Comparison of ENCODE assay signal across 1 cellular context in the genomic region with DNA sequence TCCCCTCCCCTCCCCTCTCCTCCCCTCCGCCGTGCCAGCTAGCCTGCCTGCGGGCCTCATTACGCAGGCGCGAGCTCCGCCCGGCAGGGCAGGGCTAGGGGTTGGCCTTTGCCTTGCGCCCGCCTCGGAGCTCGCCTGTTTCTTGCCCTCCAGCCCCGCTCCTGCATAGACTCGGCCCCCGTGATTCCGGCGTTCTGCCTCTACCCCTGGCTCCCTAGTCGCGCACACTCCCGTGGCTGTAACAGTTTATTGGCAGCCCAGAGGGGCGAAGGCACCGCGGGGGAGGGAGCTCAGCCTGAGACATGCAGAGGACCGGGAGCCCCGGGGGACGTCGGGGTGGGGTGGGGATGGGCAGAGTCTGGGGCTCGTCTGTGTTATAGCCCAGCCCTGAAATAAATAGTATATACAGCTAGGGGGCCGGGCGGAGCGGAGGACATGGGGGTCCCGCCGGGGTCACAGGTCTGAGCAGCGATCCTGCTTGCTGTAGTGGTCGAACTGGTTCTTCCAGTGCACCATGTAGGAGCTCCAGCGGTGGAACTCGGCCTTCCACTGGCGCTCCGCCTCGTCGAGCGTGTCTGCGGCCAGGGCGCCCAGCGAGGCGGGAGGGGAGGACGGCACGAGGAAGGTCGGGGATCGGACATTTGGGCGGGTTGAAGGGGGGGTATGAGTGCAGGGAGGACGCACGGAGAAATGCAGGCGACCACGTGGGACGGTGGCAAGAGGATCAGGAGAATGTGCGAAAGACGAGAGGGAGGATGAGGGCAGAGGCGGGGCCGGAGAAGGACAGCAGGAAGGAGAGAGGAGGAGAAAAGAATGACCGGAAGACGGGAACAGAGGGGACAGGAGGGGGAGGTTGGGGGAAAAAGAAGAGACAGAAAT.
TF ChIP-seq lines count a peak whose summit lies in the region.

No MANE protein-coding gene starts in this region.

TF ChIP-seq in HepG2, 621 proteins besides CTCF, POLR2A, EP300 and RAD21 (continued from another document and continues in another):
- TF ChIP-seq ZNF570 (CRISPR knock-in tag; IDR thresholded peaks at IDR 0.05; ENCODE audit: borderline replicate concordance) (0 out of 2 replicates have a peak, but pooled peaks have one; percentile 11), HES4 (CRISPR knock-in tag; IDR thresholded peaks at IDR 0.05; ENCODE audit: borderline replicate concordance) (peak; percentile 66), ZNF205 (CRISPR knock-in tag; IDR thresholded peaks at IDR 0.05) (peak; percentile 96), ZNF543 (CRISPR knock-in tag; IDR thresholded peaks at IDR 0.05) (no peak), ZC3H13 (CRISPR knock-in tag; IDR thresholded peaks at IDR 0.05) (peak; percentile 68; the same call in 1 of the 2 replicates), ZNF761 (CRISPR knock-in tag; conservative IDR thresholded peaks at IDR 0.05) (peak; percentile 81; the same call in 1 of the 2 replicates), ZNF772 (CRISPR knock-in tag; IDR thresholded peaks at IDR 0.05) (peak; percentile 56; the same call in 1 of the 2 replicates), ZNF274 (CRISPR knock-in tag; IDR thresholded peaks at IDR 0.05) (no peak), SATB2 (CRISPR knock-in tag; IDR thresholded peaks at IDR 0.05) (no peak), ZIK1 (CRISPR knock-in tag; IDR thresholded peaks at IDR 0.05; ENCODE audit: borderline replicate concordance, low read depth) (no peak), NR1H2 (CRISPR knock-in tag; IDR thresholded peaks at IDR 0.05; ENCODE audit: borderline replicate concordance, low read depth) (no peak), RXRB (CRISPR knock-in tag; IDR thresholded peaks at IDR 0.05; ENCODE audit: borderline replicate concordance) (no peak), RNF2 (conservative IDR thresholded peaks at IDR 0.05; ENCODE audit: low read depth) (no peak), RELA (CRISPR knock-in tag; IDR thresholded peaks at IDR 0.05) (no peak), IRF2 (CRISPR knock-in tag; IDR thresholded peaks at IDR 0.05) (no peak), ZSCAN31 (CRISPR knock-in tag; IDR thresholded peaks at IDR 0.05; ENCODE audit: low read depth) (0 out of 2 replicates have a peak, but pooled peaks have one; percentile 46), POLR2AphosphoS2 (IDR thresholded peaks at IDR 0.05; ENCODE audit: low read depth, low read length) (no peak), ZFP36L1 (CRISPR knock-in tag; IDR thresholded peaks at IDR 0.05) (peak; percentile 53; the same call in 1 of the 2 replicates), ZNF878 (CRISPR knock-in tag; IDR thresholded peaks at IDR 0.05) (0 out of 2 replicates have a peak, but pooled peaks have one; percentile 63), ZNF501 (CRISPR knock-in tag; IDR thresholded peaks at IDR 0.05) (no peak), ZC3H4 (CRISPR knock-in tag; IDR thresholded peaks at IDR 0.05; ENCODE audit: borderline replicate concordance) (peak; percentile 39; the same call in 1 of the 2 replicates), ZSCAN25 (CRISPR knock-in tag; IDR thresholded peaks at IDR 0.05) (0 out of 2 replicates have a peak, but pooled peaks have one; percentile 4), PRMT3 (CRISPR knock-in tag; IDR thresholded peaks at IDR 0.05; ENCODE audit: borderline replicate concordance, low read depth) (peak; percentile 48; the same call in 1 of the 2 replicates), MEIS1 (CRISPR knock-in tag; IDR thresholded peaks at IDR 0.05; ENCODE audit: borderline replicate concordance) (no peak), KAT7 (CRISPR knock-in tag; IDR thresholded peaks at IDR 0.05; ENCODE audit: borderline replicate concordance) (0 out of 2 replicates have a peak, but pooled peaks have one; percentile 43), NFKBIZ (CRISPR knock-in tag; IDR thresholded peaks at IDR 0.05) (no peak), THYN1 (CRISPR knock-in tag; IDR thresholded peaks at IDR 0.05; ENCODE audit: borderline replicate concordance, low read depth) (no peak), ZNF549 (CRISPR knock-in tag; IDR thresholded peaks at IDR 0.05) (no peak), KDM5B (CRISPR knock-in tag; IDR thresholded peaks at IDR 0.05; ENCODE audit: borderline replicate concordance) (peak; percentile 85), SMARCE1 (IDR thresholded peaks at IDR 0.05; ENCODE audit: borderline replicate concordance) (no peak), ZFY (CRISPR knock-in tag; IDR thresholded peaks at IDR 0.05) (peak; percentile 40; the same call in 1 of the 2 replicates), ZNF160 (CRISPR knock-in tag; IDR thresholded peaks at IDR 0.05) (peak; percentile 61), BORCS8-MEF2B (CRISPR knock-in tag; IDR thresholded peaks at IDR 0.05) (peak; percentile 70)
- TF ChIP-seq, protein P1, sequence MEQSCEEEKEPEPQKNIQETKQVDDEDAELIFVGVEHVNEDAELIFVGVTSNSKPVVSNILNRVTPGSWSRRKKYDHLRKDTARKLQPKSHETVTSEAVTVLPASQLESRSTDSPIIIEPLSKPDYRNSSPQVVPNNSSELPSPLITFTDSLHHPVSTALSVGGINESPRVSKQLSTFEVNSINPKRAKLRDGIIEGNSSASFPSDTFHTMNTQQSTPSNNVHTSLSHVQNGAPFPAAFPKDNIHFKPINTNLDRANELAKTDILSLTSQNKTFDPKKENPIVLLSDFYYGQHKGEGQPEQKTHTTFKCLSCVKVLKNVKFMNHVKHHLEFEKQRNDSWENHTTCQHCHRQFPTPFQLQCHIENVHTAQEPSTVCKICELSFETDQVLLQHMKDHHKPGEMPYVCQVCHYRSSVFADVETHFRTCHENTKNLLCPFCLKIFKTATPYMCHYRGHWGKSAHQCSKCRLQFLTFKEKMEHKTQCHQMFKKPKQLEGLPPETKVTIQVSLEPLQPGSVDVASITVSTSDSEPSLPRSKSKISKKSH (CRISPR knock-in tag; IDR thresholded peaks at IDR 0.05; ENCODE audit: borderline replicate concordance): 0 out of 2 replicates have a peak, but pooled peaks have one; percentile 57
- TF ChIP-seq, protein P2, sequence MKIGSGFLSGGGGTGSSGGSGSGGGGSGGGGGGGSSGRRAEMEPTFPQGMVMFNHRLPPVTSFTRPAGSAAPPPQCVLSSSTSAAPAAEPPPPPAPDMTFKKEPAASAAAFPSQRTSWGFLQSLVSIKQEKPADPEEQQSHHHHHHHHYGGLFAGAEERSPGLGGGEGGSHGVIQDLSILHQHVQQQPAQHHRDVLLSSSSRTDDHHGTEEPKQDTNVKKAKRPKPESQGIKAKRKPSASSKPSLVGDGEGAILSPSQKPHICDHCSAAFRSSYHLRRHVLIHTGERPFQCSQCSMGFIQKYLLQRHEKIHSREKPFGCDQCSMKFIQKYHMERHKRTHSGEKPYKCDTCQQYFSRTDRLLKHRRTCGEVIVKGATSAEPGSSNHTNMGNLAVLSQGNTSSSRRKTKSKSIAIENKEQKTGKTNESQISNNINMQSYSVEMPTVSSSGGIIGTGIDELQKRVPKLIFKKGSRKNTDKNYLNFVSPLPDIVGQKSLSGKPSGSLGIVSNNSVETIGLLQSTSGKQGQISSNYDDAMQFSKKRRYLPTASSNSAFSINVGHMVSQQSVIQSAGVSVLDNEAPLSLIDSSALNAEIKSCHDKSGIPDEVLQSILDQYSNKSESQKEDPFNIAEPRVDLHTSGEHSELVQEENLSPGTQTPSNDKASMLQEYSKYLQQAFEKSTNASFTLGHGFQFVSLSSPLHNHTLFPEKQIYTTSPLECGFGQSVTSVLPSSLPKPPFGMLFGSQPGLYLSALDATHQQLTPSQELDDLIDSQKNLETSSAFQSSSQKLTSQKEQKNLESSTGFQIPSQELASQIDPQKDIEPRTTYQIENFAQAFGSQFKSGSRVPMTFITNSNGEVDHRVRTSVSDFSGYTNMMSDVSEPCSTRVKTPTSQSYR (CRISPR knock-in tag; IDR thresholded peaks at IDR 0.05; ENCODE audit: borderline replicate concordance): no peak
- TF ChIP-seq, protein P3, sequence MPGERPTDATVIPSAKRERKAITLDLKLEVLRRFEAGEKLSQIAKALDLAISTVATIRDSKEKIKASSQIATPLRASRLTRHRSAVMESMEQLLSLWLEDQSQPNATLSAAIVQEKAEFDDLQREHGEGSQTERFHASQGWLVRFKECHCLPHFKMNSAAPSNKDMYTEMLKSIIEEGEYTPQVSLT (CRISPR knock-in tag; IDR thresholded peaks at IDR 0.05; ENCODE audit: borderline replicate concordance, low read depth): no peak
- TF ChIP-seq, protein P4, sequence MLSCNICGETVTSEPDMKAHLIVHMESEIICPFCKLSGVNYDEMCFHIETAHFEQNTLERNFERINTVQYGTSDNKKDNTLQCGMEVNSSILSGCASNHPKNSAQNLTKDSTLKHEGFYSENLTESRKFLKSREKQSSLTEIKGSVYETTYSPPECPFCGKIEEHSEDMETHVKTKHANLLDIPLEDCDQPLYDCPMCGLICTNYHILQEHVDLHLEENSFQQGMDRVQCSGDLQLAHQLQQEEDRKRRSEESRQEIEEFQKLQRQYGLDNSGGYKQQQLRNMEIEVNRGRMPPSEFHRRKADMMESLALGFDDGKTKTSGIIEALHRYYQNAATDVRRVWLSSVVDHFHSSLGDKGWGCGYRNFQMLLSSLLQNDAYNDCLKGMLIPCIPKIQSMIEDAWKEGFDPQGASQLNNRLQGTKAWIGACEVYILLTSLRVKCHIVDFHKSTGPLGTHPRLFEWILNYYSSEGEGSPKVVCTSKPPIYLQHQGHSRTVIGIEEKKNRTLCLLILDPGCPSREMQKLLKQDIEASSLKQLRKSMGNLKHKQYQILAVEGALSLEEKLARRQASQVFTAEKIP (CRISPR knock-in tag; IDR thresholded peaks at IDR 0.05; ENCODE audit: borderline replicate concordance): no peak
- TF ChIP-seq, protein P5, sequence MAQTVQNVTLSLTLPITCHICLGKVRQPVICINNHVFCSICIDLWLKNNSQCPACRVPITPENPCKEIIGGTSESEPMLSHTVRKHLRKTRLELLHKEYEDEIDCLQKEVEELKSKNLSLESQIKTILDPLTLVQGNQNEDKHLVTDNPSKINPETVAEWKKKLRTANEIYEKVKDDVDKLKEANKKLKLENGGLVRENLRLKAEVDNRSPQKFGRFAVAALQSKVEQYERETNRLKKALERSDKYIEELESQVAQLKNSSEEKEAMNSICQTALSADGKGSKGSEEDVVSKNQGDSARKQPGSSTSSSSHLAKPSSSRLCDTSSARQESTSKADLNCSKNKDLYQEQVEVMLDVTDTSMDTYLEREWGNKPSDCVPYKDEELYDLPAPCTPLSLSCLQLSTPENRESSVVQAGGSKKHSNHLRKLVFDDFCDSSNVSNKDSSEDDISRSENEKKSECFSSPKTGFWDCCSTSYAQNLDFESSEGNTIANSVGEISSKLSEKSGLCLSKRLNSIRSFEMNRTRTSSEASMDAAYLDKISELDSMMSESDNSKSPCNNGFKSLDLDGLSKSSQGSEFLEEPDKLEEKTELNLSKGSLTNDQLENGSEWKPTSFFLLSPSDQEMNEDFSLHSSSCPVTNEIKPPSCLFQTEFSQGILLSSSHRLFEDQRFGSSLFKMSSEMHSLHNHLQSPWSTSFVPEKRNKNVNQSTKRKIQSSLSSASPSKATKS (CRISPR knock-in tag; IDR thresholded peaks at IDR 0.05): no peak
- TF ChIP-seq, protein P6, sequence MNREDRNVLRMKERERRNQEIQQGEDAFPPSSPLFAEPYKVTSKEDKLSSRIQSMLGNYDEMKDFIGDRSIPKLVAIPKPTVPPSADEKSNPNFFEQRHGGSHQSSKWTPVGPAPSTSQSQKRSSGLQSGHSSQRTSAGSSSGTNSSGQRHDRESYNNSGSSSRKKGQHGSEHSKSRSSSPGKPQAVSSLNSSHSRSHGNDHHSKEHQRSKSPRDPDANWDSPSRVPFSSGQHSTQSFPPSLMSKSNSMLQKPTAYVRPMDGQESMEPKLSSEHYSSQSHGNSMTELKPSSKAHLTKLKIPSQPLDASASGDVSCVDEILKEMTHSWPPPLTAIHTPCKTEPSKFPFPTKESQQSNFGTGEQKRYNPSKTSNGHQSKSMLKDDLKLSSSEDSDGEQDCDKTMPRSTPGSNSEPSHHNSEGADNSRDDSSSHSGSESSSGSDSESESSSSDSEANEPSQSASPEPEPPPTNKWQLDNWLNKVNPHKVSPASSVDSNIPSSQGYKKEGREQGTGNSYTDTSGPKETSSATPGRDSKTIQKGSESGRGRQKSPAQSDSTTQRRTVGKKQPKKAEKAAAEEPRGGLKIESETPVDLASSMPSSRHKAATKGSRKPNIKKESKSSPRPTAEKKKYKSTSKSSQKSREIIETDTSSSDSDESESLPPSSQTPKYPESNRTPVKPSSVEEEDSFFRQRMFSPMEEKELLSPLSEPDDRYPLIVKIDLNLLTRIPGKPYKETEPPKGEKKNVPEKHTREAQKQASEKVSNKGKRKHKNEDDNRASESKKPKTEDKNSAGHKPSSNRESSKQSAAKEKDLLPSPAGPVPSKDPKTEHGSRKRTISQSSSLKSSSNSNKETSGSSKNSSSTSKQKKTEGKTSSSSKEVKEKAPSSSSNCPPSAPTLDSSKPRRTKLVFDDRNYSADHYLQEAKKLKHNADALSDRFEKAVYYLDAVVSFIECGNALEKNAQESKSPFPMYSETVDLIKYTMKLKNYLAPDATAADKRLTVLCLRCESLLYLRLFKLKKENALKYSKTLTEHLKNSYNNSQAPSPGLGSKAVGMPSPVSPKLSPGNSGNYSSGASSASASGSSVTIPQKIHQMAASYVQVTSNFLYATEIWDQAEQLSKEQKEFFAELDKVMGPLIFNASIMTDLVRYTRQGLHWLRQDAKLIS (CRISPR knock-in tag; IDR thresholded peaks at IDR 0.05): 0 out of 2 replicates have a peak, but pooled peaks have one; percentile 10
- TF ChIP-seq, protein P7, sequence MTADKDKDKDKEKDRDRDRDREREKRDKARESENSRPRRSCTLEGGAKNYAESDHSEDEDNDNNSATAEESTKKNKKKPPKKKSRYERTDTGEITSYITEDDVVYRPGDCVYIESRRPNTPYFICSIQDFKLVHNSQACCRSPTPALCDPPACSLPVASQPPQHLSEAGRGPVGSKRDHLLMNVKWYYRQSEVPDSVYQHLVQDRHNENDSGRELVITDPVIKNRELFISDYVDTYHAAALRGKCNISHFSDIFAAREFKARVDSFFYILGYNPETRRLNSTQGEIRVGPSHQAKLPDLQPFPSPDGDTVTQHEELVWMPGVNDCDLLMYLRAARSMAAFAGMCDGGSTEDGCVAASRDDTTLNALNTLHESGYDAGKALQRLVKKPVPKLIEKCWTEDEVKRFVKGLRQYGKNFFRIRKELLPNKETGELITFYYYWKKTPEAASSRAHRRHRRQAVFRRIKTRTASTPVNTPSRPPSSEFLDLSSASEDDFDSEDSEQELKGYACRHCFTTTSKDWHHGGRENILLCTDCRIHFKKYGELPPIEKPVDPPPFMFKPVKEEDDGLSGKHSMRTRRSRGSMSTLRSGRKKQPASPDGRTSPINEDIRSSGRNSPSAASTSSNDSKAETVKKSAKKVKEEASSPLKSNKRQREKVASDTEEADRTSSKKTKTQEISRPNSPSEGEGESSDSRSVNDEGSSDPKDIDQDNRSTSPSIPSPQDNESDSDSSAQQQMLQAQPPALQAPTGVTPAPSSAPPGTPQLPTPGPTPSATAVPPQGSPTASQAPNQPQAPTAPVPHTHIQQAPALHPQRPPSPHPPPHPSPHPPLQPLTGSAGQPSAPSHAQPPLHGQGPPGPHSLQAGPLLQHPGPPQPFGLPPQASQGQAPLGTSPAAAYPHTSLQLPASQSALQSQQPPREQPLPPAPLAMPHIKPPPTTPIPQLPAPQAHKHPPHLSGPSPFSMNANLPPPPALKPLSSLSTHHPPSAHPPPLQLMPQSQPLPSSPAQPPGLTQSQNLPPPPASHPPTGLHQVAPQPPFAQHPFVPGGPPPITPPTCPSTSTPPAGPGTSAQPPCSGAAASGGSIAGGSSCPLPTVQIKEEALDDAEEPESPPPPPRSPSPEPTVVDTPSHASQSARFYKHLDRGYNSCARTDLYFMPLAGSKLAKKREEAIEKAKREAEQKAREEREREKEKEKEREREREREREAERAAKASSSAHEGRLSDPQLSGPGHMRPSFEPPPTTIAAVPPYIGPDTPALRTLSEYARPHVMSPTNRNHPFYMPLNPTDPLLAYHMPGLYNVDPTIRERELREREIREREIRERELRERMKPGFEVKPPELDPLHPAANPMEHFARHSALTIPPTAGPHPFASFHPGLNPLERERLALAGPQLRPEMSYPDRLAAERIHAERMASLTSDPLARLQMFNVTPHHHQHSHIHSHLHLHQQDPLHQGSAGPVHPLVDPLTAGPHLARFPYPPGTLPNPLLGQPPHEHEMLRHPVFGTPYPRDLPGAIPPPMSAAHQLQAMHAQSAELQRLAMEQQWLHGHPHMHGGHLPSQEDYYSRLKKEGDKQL (CRISPR knock-in tag; IDR thresholded peaks at IDR 0.05; ENCODE audit: low read depth): no peak
